ENCODE assay signal across 18 cellular contexts in genomic region chr9:19192213-19193028, GRCh38.
"Had no signal": no experiment of that assay in that cellular context is flagged by ENCODE, and none has a peak within 500 bp of the region (broad histone marks: within the 10 kb centered on the region; RNA-seq: fewer than 3 reads in every experiment).

No MANE protein-coding gene starts in this region.

- H3K9me3 Mint-ChIP-seq: activated T-cell treated with anti-CD3 and anti-CD28 coated beads, Interleukin-2, amount 50 U/mL, for 24 hours had no signal

- H3K4me3 Mint-ChIP-seq: activated naive CD8-positive, alpha-beta T cell; activated T-cell treated with anti-CD3 and anti-CD28 coated beads, Interleukin-2, amount 50 U/mL, for 24 hours; naive thymus-derived CD4-positive, alpha-beta T cell; T-helper 1 cell treated with Interleukin-12 subunit alpha and Interleukin-12 subunit beta and Interleukin-4 antibody, amounts not matched to agents 30 μg/mL and 1 μg/mL, for 36 hours had no signal

- DNase-seq: activated gamma-delta T cell; activated T-cell treated with anti-CD3 and anti-CD28 coated beads, Interleukin-2, amount 50 U/mL, for 24 hours; amygdala; brain microvascular endothelial cell; dorsolateral prefrontal cortex; esophagus squamous epithelium; foreskin fibroblast; glutamatergic neuron; midbrain; naive thymus-derived CD4-positive, alpha-beta T cell; occipital lobe; sigmoid colon; stimulated activated CD4-positive, alpha-beta T cell treated with anti-CD3 and anti-CD28 coated beads, Interleukin-12 subunit alpha, Interleukin-12 subunit beta, amount 100 ng/mL, for 4 hours; stimulated activated naive CD8-positive, alpha-beta T cell treated with anti-CD3 and anti-CD28 coated beads, Interleukin-15, Interleukin-2, amounts not matched to agents 100 U/mL and 50 U/mL, for 24 hours had no signal

- H3K27me3 ChIP-seq: brain microvascular endothelial cell, dorsolateral prefrontal cortex, esophagus squamous epithelium, sigmoid colon had no signal

- H3K27ac ChIP-seq: brain microvascular endothelial cell, dorsolateral prefrontal cortex, esophagus squamous epithelium, sigmoid colon had no signal

- H3K4me3 ChIP-seq: dorsolateral prefrontal cortex, esophagus squamous epithelium, sigmoid colon had no signal

- ATAC-seq: activated CD4-positive, CD25-positive, alpha-beta regulatory T cell treated with anti-CD3 and anti-CD28 coated beads, Interleukin-2, amount 50 U/mL, for 24 hours; naive thymus-derived CD4-positive, alpha-beta T cell; SK-N-SH treated with all-trans-retinoic acid at 6 μM for 48 hours; stimulated activated naive CD8-positive, alpha-beta T cell treated with anti-CD3 and anti-CD28 coated beads, Interleukin-15, Interleukin-2, amounts not matched to agents 100 U/mL and 50 U/mL, for 24 hours had no signal

- H3K9me3 ChIP-seq: esophagus squamous epithelium, sigmoid colon had no signal

- H3K36me3 ChIP-seq: brain microvascular endothelial cell, esophagus squamous epithelium, sigmoid colon had no signal

- H3K4me1 ChIP-seq: esophagus squamous epithelium, sigmoid colon had no signal

- H3K27ac Mint-ChIP-seq: activated naive CD8-positive, alpha-beta T cell; activated T-cell treated with anti-CD3 and anti-CD28 coated beads, Interleukin-2, amount 50 U/mL, for 24 hours; naive thymus-derived CD4-positive, alpha-beta T cell; T-helper 1 cell treated with Interleukin-12 subunit alpha and Interleukin-12 subunit beta and Interleukin-4 antibody, amounts not matched to agents 30 μg/mL and 1 μg/mL, for 36 hours had no signal

- H3K36me3 Mint-ChIP-seq: activated naive CD8-positive, alpha-beta T cell; naive thymus-derived CD4-positive, alpha-beta T cell had no signal

- H3K27me3 Mint-ChIP-seq: activated naive CD8-positive, alpha-beta T cell; activated T-cell treated with anti-CD3 and anti-CD28 coated beads, Interleukin-2, amount 50 U/mL, for 24 hours had no signal
